14 cellular contexts compared by ENCODE assay signal in the genomic region with DNA sequence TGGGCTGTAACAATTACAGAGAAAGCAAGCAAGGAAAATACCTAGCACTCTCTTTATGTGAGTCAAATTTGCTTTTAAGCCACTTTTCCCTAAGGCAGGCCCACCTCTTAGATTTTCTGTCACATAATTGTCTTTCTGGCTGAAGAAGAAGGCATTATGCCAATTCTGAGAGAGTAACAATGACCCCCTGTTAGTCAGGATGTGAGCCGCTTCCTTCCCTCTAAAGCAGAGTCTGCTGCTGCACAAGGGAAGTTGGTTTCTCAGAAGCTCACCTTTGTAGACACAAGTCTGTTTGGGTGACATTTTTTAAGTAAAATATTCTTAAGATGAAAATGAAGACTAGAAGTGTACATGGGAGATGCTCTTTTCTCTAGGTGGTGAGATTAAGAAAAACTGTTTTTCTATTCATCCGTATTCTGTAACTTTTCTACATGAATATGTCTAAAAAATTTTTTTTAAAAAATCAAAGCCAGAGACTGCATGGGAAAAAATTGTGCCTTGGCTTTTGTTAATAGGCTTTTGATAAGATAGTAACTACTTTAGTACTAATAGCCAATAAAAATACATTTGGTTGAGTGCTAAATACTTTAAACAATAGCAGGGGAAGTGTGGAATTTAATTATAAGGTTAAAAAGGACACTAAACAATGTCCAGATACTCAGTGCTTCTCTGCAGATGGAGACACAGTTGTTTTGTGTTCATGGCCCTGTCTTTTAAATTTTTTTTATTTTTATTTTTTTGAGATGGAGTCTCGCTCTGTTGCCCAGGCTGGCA. TPM values are rescaled to one million over a fixed set of nuclear protein-coding genes. Genes with fewer than 3 reads are reported as not detected.
A peak's percentile ranks its signal among the peaks of the same experiment; 100 is the strongest.
DNase-seq lines count a peak whose midpoint lies in the region; ATAC-seq, FAIRE-seq and TF ChIP-seq lines count a peak whose summit lies in the region.
"Had no signal": no experiment of that assay in that cellular context is flagged by ENCODE, and none has a peak within 500 bp of the region (broad histone marks: within the 10 kb centered on the region; RNA-seq: fewer than 3 reads in every experiment).

No MANE protein-coding gene starts in this region.

- H3K4me1 Mint-ChIP-seq in activated T-cell treated with anti-CD3 and anti-CD28 coated beads, Interleukin-2, amount 50 U/mL, for 4 hours (ENCODE audit: low read depth): peaks cover 37% of the 10 kb centered on the region

- no peaks in the 10 kb centered on the region for H3K36me3 Mint-ChIP-seq in activated T-cell treated with anti-CD3 and anti-CD28 coated beads, Interleukin-2, amount 50 U/mL, for 4 hours (ENCODE audit: insufficient read depth)
- H3K36me3 Mint-ChIP-seq: brain had no signal

- no peak for TF ChIP-seq CTCF in cardiac fibroblast (IDR thresholded peaks at IDR 0.05; ENCODE audit: low read depth, low read length)

- peak; percentile 12 for DNase-seq in NCI-H146 (lab: John Stamatoyannopoulos, UW)
- no peak for DNase-seq in NCI-H146 treated with DMSO at 0.1 percent for 48 hours (lab: John Stamatoyannopoulos, UW; ENCODE audit: unreplicated experiment)
- no peak for DNase-seq in GM18507 (ENCODE audit: extremely low spot score, insufficient read length, low read depth)
- DNase-seq in cardiac fibroblast (ENCODE audit: low read depth in 2 of 2): peak; percentile 46 to 68
- DNase-seq in medulla oblongata (ENCODE audit: extremely low spot score): peak; percentile 58
- DNase-seq in activated T-cell treated with anti-CD3 and anti-CD28 coated beads, Interleukin-2, amount 50 U/mL, for 4 hours: no peak
- DNase-seq: OCI-M1, T-helper 9 cell had no signal

- ATAC-seq in GM21737 (IDR thresholded peaks at IDR 0.05; ENCODE audit: unreplicated experiment) (no peak), GM19452 (IDR thresholded peaks at IDR 0.05; ENCODE audit: unreplicated experiment) (no peak)
- no peak for ATAC-seq in activated T-cell treated with anti-CD3 and anti-CD28 coated beads, Interleukin-2, amount 50 U/mL, for 4 hours
- ATAC-seq: esophagus mucosa had no signal

- FAIRE-seq in GM18507 (lab: Jason Lieb, UNC): peak; percentile 42
- FAIRE-seq: A204.1, islet of Langerhans had no signal

- no peak overlapping the region for H3K4me3 Mint-ChIP-seq in activated T-cell treated with anti-CD3 and anti-CD28 coated beads, Interleukin-2, amount 50 U/mL, for 4 hours
- H3K4me3 Mint-ChIP-seq: brain had no signal

- H3K9me3 Mint-ChIP-seq in activated T-cell treated with anti-CD3 and anti-CD28 coated beads, Interleukin-2, amount 50 U/mL, for 4 hours: no peaks in the 10 kb centered on the region
- H3K9me3 Mint-ChIP-seq: brain had no signal

- no peak overlapping the region for H3K4me3 ChIP-seq in cardiac fibroblast (replicated peaks in 1 of 2; ENCODE audit: low read depth in 2 of 2, low read length in 2 of 2)

- H3K27me3 Mint-ChIP-seq in activated T-cell treated with anti-CD3 and anti-CD28 coated beads, Interleukin-2, amount 50 U/mL, for 4 hours (ENCODE audit: low read depth): no peaks in the 10 kb centered on the region

RNA-seq across cellular contexts. Expression of a gene that starts 33.4 kb away (rescaled TPM):
- total RNA-seq in activated T-cell treated with anti-CD3 and anti-CD28 coated beads, Interleukin-2, amount 50 U/mL, for 4 hours: 10 to 100 TPM in 2 of 3 donors, 1 to 10 TPM in 1; 9.7 to 10.7 (median 10.2) TPM

Comparison
In these comparisons a context has a peak if more than half of its experiments do, and no peak if none do; other contexts are left out.
1. DNase-seq: peak in NCI-H146 (single experiment), cardiac fibroblast (2 of 2) and medulla oblongata (single experiment); none in NCI-H146 treated with DMSO at 0.1 percent for 48 hours (single experiment), GM18507 (single experiment) and activated T-cell treated with anti-CD3 and anti-CD28 coated beads, Interleukin-2, amount 50 U/mL, for 4 hours (single experiment).